Comparison of ENCODE assay signal across 20 cellular contexts in the genomic region with DNA sequence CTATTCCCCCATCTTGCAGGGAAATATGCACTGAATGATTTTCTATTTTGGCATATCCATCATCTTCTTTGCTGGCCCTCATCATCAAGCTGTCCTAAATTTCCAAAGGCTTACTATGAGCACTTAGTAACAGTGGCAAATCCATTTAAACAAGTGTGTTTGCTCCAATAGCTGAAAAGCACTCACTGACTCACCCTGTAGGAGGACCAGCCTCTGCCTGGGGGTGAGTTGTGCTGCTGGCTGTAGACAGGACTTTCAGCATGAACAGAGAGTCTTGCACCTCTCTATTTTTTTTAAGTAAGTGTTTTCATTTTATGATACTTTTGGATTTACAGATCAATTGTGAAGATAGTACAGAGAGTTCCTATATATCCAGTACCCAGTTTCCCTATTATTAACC.
"Had no signal": no experiment of that assay in that cellular context is flagged by ENCODE, and none has a peak within 500 bp of the region (broad histone marks: within the 10 kb centered on the region; RNA-seq: fewer than 3 reads in every experiment).

No MANE protein-coding gene starts in this region.

- H3K9me3 ChIP-seq: left ventricle myocardium inferior, mucosa of descending colon, neutrophil, tibial artery, uterus had no signal

- H3K4me1 ChIP-seq: left ventricle myocardium inferior, tibial artery, uterus had no signal

- H3K36me3 Mint-ChIP-seq: activated naive CD8-positive, alpha-beta T cell treated with anti-CD3 and anti-CD28 coated beads for 36 hours; memory B cell; naive thymus-derived CD4-positive, alpha-beta T cell; stimulated activated memory B cell treated with anti-CD40 and anti-IgM and Interleukin-4, amounts not matched to agents 10 μg/mL and 1 μg/mL and 100 μg/mL, for 72 hours had no signal

- DNase-seq: activated B cell treated with CpG ODN at 0.5 μM for 24 hours; activated CD4-positive, alpha-beta T cell treated with anti-CD3 and anti-CD28 coated beads for 48 hours; activated CD8-positive, alpha-beta memory T cell treated with anti-CD3 and anti-CD28 coated beads, Interleukin-2, amount 50 U/mL, for 48 hours; activated naive CD8-positive, alpha-beta T cell treated with anti-CD3 and anti-CD28 coated beads for 36 hours; activated T-cell treated with anti-CD3 and anti-CD28 coated beads, Interleukin-2, amount 50 U/mL, for 72 hours; brain microvascular endothelial cell; effector memory CD4-positive, alpha-beta T cell; islet precursor cell; left ventricle myocardium inferior; mucosa of descending colon; naive thymus-derived CD4-positive, alpha-beta T cell; retina; stimulated activated CD4-positive, alpha-beta T cell treated with anti-CD3 and anti-CD28 coated beads, Interleukin-2, amount 100 ng/mL, for 48 hours; tibial artery; uterus had no signal

- H3K4me3 ChIP-seq: left ventricle myocardium inferior, mucosa of descending colon, tibial artery, uterus had no signal

- H3K36me3 ChIP-seq: brain microvascular endothelial cell, left ventricle myocardium inferior, neutrophil, tibial artery, uterus had no signal

- H3K9me3 Mint-ChIP-seq: activated B cell treated with CpG ODN at 0.5 μM for 24 hours; activated naive CD8-positive, alpha-beta T cell treated with anti-CD3 and anti-CD28 coated beads for 36 hours; activated T-cell treated with anti-CD3 and anti-CD28 coated beads, Interleukin-2, amount 50 U/mL, for 72 hours; dendritic cell treated with granulocyte-macrophage colony-stimulating factor and Interleukin-4, amounts not matched to agents 40 ng/mL and 50 ng/mL, for 4 days had no signal

- H3K4me3 Mint-ChIP-seq: activated B cell treated with CpG ODN at 0.5 μM for 24 hours; activated naive CD8-positive, alpha-beta T cell treated with anti-CD3 and anti-CD28 coated beads for 36 hours; activated T-cell treated with anti-CD3 and anti-CD28 coated beads, Interleukin-2, amount 50 U/mL, for 72 hours; dendritic cell treated with granulocyte-macrophage colony-stimulating factor and Interleukin-4, amounts not matched to agents 40 ng/mL and 50 ng/mL, for 4 days; memory B cell; naive thymus-derived CD4-positive, alpha-beta T cell; stimulated activated memory B cell treated with anti-CD40 and anti-IgM and Interleukin-4, amounts not matched to agents 10 μg/mL and 1 μg/mL and 100 μg/mL, for 72 hours had no signal

- H3K27ac ChIP-seq: brain microvascular endothelial cell, epithelial cell of prostate, left ventricle myocardium inferior, neutrophil, tibial artery, uterus had no signal

- H3K27me3 ChIP-seq: brain microvascular endothelial cell, tibial artery, uterus had no signal

- H3K27ac Mint-ChIP-seq: activated B cell treated with CpG ODN at 0.5 μM for 24 hours; activated naive CD8-positive, alpha-beta T cell treated with anti-CD3 and anti-CD28 coated beads for 36 hours; activated T-cell treated with anti-CD3 and anti-CD28 coated beads, Interleukin-2, amount 50 U/mL, for 72 hours; dendritic cell treated with granulocyte-macrophage colony-stimulating factor and Interleukin-4, amounts not matched to agents 40 ng/mL and 50 ng/mL, for 4 days; memory B cell; naive thymus-derived CD4-positive, alpha-beta T cell; stimulated activated memory B cell treated with anti-CD40 and anti-IgM and Interleukin-4, amounts not matched to agents 10 μg/mL and 1 μg/mL and 100 μg/mL, for 72 hours had no signal

- H3K4me1 Mint-ChIP-seq: activated B cell treated with CpG ODN at 0.5 μM for 24 hours; activated naive CD8-positive, alpha-beta T cell treated with anti-CD3 and anti-CD28 coated beads for 36 hours; memory B cell; naive thymus-derived CD4-positive, alpha-beta T cell; stimulated activated memory B cell treated with anti-CD40 and anti-IgM and Interleukin-4, amounts not matched to agents 10 μg/mL and 1 μg/mL and 100 μg/mL, for 72 hours had no signal

- ATAC-seq: activated T-cell treated with anti-CD3 and anti-CD28 coated beads, Interleukin-2, amount 50 U/mL, for 72 hours; mucosa of descending colon; naive thymus-derived CD4-positive, alpha-beta T cell; stimulated activated memory B cell treated with anti-CD40 and anti-IgM and Interleukin-4, amounts not matched to agents 10 μg/mL and 1 μg/mL and 100 μg/mL, for 72 hours had no signal
